Comparison of ENCODE assay signal across 8 cellular contexts in the genomic region with DNA sequence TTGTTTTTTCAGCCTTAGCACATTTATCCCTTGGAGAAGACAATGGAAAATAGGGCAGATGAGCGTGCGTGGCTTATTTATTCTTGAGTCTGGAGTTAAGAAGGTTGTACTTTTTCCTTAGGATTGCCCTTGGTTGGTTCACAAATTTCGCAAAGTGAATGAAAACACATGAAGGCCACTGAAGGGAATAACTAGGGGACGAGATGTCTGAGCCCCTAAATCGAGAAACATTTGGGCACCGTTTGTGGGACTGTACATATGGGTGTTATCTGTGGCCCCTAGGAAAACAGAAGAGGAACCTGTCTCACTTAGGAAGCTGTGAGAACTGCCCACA. TPM values are rescaled to one million over a fixed set of nuclear protein-coding genes. Genes with fewer than 3 reads are reported as not detected.
DNase-seq lines count a peak whose midpoint lies in the region; ATAC-seq and TF ChIP-seq lines count a peak whose summit lies in the region.

No MANE protein-coding gene starts in this region.

- H3K36me3 Mint-ChIP-seq in HFFc6 (ENCODE audit: low read depth) = no peaks in the 10 kb centered on the region
- H3K36me3 Mint-ChIP-seq in naive B cell = no peaks in the 10 kb centered on the region

- no peak for TF ChIP-seq CTCF in BE2C (IDR thresholded peaks at IDR 0.05; ENCODE audit: low read depth, low read length)
- no peak for TF ChIP-seq CTCF in HFFc6 (IDR thresholded peaks at IDR 0.05)
- TF ChIP-seq CTCF in astrocyte of the cerebellum (IDR thresholded peaks at IDR 0.05; ENCODE audit: low read depth, low read length, missing control alignments) = no peak
- no peak for TF ChIP-seq CTCF in GM20000 (IDR thresholded peaks at IDR 0.05; ENCODE audit: extremely low read depth, missing control alignments)

- H3K9me3 ChIP-seq in BE2C = no peaks in the 10 kb centered on the region

- H3K4me3 ChIP-seq in BE2C (ENCODE audit: low read depth, low read length) (peak overlapping the region; percentile 82), astrocyte of the cerebellum (ENCODE audit: low read depth, low read length) (peak overlapping the region; percentile 54)

- ATAC-seq in naive B cell (ENCODE audit: low read depth in 2 of 2) (no peak), HG02571 (IDR thresholded peaks at IDR 0.05; ENCODE audit: unreplicated experiment) (no peak), GM21786 (IDR thresholded peaks at IDR 0.05; ENCODE audit: unreplicated experiment) (no peak)

- H3K27ac Mint-ChIP-seq in HFFc6 (no peak overlapping the region; the same call in 1 of the 2 replicates), naive B cell (peak overlapping the region in 2 of 6 donors; percentile 64 to 99)

- H3K27me3 Mint-ChIP-seq in HFFc6 (ENCODE audit: insufficient read depth) (peaks cover 13% of the 10 kb centered on the region), naive B cell (peaks cover 0 to 13% (median 0%) of the 10 kb centered on the region in 3 donors)

- H3K36me3 ChIP-seq in BE2C = no peaks in the 10 kb centered on the region

- no peaks in the 10 kb centered on the region for H3K4me1 ChIP-seq in BE2C

- no peak for DNase-seq in BE2C
- DNase-seq in HFFc6 = no peak
- DNase-seq in astrocyte of the cerebellum (ENCODE audit: low read depth) = no peak
- no peak for DNase-seq in naive B cell
- no peak for DNase-seq in NOMO-1 treated with dmso at 0.1 percent for 144 hours (lab: John Stamatoyannopoulos, UW; ENCODE audit: unreplicated experiment)
- DNase-seq in GM20000 (ENCODE audit: low spot score) = no peak

- H3K4me3 Mint-ChIP-seq in HFFc6 (peak overlapping the region; percentile 94), naive B cell (peak overlapping the region in 7 of 8 donors; percentile 88 to 94 (median 91))

- no peaks in the 10 kb centered on the region for H3K9me3 Mint-ChIP-seq in HFFc6
- peaks cover 0 to 11% (median 0%) of the 10 kb centered on the region in 7 donors for H3K9me3 Mint-ChIP-seq in naive B cell

- H3K4me1 Mint-ChIP-seq in HFFc6 (ENCODE audit: low read depth) (peaks cover 48% of the 10 kb centered on the region), naive B cell (peaks cover 30 to 50% (median 45%) of the 10 kb centered on the region in 3 donors)

- in situ Hi-C loops in astrocyte of the cerebellum (cut with HindIII; ENCODE audit: low sequenced_read_pairs) = no loop called here

- H3K27me3 ChIP-seq in BE2C = no peaks in the 10 kb centered on the region

RNA-seq across cellular contexts. Expression of a gene that starts 19.4 kb away (rescaled TPM):
- 104 TPM for polyA plus RNA-seq in BE2C (2012; ENCODE audit: insufficient read depth, insufficient read length, low read depth)
- 10 to 100 TPM; 35.9 to 40.6 (median 39.3) TPM for total RNA-seq in HFFc6 (2021; fragmentation: NEBNext Ultra II Directional; extraction: Animal tissue kit (Norgen Biotek cat#: 25700))
- 10 to 100 TPM; 39.8 to 67.0 (median 54.1) TPM for polyA plus RNA-seq in naive B cell (ENCODE audit: low read depth in 6 of 6)
